In genomic region chr15:68028137-68028771, GRCh38 we compare ENCODE assay signal across 15 cellular contexts. TPM values are rescaled to one million over a fixed set of nuclear protein-coding genes. Genes with fewer than 3 reads are reported as not detected.
DNase-seq lines count a peak whose midpoint lies in the region; TF ChIP-seq lines count a peak whose summit lies in the region.
"Had no signal": no experiment of that assay in that cellular context is flagged by ENCODE, and none has a peak within 500 bp of the region (broad histone marks: within the 10 kb centered on the region; RNA-seq: fewer than 3 reads in every experiment).

No MANE protein-coding gene starts in this region.

- no peaks in the 10 kb centered on the region for H3K4me1 ChIP-seq in Karpas-422 (ENCODE audit: low read length)
- H3K4me1 ChIP-seq: BE2C had no signal

- no peak overlapping the region for H3K27ac Mint-ChIP-seq in HFFc6
- no peak overlapping the region for H3K27ac Mint-ChIP-seq in osteocyte (ENCODE audit: unreplicated experiment)
- H3K27ac Mint-ChIP-seq: CD4-positive, alpha-beta T cell; T-cell had no signal

- TF ChIP-seq CTCF in HFFc6 (IDR thresholded peaks at IDR 0.05) (no peak), osteocyte (IDR thresholded peaks at IDR 0.05) (no peak)

- H3K4me1 Mint-ChIP-seq in HFFc6 (ENCODE audit: low read depth) (no peaks in the 10 kb centered on the region; the same call in 1 of the 2 replicates), osteocyte (ENCODE audit: unreplicated experiment) (no peaks in the 10 kb centered on the region)
- H3K4me1 Mint-ChIP-seq: T-cell had no signal

- no peak overlapping the region for H3K4me2 ChIP-seq in Karpas-422 (ENCODE audit: low read depth, low read length, poor library complexity, severe bottlenecking)

- H3K36me3 Mint-ChIP-seq in HFFc6 (ENCODE audit: low read depth) (no peaks in the 10 kb centered on the region; the same call in 1 of the 2 replicates), osteocyte (ENCODE audit: unreplicated experiment) (no peaks in the 10 kb centered on the region)
- H3K36me3 Mint-ChIP-seq: T-cell had no signal

- H3K27ac ChIP-seq in Karpas-422 (ENCODE audit: low read length) = no peak overlapping the region

- H3K27me3 ChIP-seq in Karpas-422 (ENCODE audit: low read length) = no peaks in the 10 kb centered on the region
- H3K27me3 ChIP-seq: BE2C had no signal

- no peaks in the 10 kb centered on the region for H3K9me2 ChIP-seq in Karpas-422 (replicated peaks; ENCODE audit: insufficient read depth, low read length)

- H4K20me1 ChIP-seq in Karpas-422 (ENCODE audit: insufficient read depth, low read depth, low read length) = no peaks in the 10 kb centered on the region

- no peaks in the 10 kb centered on the region for H3K79me2 ChIP-seq in Karpas-422 (ENCODE audit: low read length)

- H3K36me3 ChIP-seq in Karpas-422 (ENCODE audit: insufficient read depth, low read length) = no peaks in the 10 kb centered on the region
- H3K36me3 ChIP-seq: BE2C had no signal

- no peak overlapping the region for H3K9ac ChIP-seq in Karpas-422 (ENCODE audit: low read length)

- H3K4me3 ChIP-seq in Karpas-422 (ENCODE audit: low read length) = no peak overlapping the region

- no peaks in the 10 kb centered on the region for H3K9me3 ChIP-seq in Karpas-422 (ENCODE audit: low read length)
- H3K9me3 ChIP-seq: BE2C had no signal

- peaks cover 24% of the 10 kb centered on the region for H3K27me3 Mint-ChIP-seq in HFFc6 (ENCODE audit: insufficient read depth)
- H3K27me3 Mint-ChIP-seq in osteocyte (ENCODE audit: unreplicated experiment) = peaks cover 11% of the 10 kb centered on the region

- H3K4me3 Mint-ChIP-seq in HFFc6 (no peak overlapping the region), osteocyte (ENCODE audit: unreplicated experiment) (no peak overlapping the region)
- H3K4me3 Mint-ChIP-seq: CD4-positive, alpha-beta T cell; T-cell had no signal

- H3K9me3 Mint-ChIP-seq in HFFc6 = no peaks in the 10 kb centered on the region
- H3K9me3 Mint-ChIP-seq in osteocyte (ENCODE audit: unreplicated experiment) = no peaks in the 10 kb centered on the region
- H3K9me3 Mint-ChIP-seq: CD4-positive, alpha-beta T cell; T-cell had no signal

- no peak overlapping the region for H2AFZ ChIP-seq in Karpas-422 (ENCODE audit: low read length)

- peak; percentile 62 for DNase-seq in EH (ENCODE audit: low read depth)
- peak; percentile 19 for DNase-seq in HFFc6
- DNase-seq in astrocyte of the hippocampus (ENCODE audit: low read depth, low spot score) = peak; percentile 10
- DNase-seq in osteocyte (ENCODE audit: extremely low spot score, unreplicated experiment) = peak; percentile 5
- no peak for DNase-seq in Karpas-422
- no peak for DNase-seq in NCI-H146 (lab: John Stamatoyannopoulos, UW)
- DNase-seq in pons (ENCODE audit: low spot score) = no peak
- no peak for DNase-seq in NCI-H82 (lab: John Stamatoyannopoulos, UW)
- DNase-seq: BE2C; CD4-positive, alpha-beta T cell; NCI-H1105; NCI-H1694 treated with DMSO at 0.1 percent for 48 hours; NK-92 treated with Interleukin-12 subunit alpha and Interleukin-12 subunit beta, amount 100 ng/mL, for 24 hours; OCI-M1; T-cell had no signal

RNA-seq across cellular contexts. Expression of gene PIAS1, which starts 25.9 kb away (rescaled TPM):
- total RNA-seq in HFFc6 (2021; fragmentation: NEBNext Ultra II Directional; extraction: Animal tissue kit (Norgen Biotek cat#: 25700)) = 10 to 100 TPM; 23.7 to 31.8 (median 27.6) TPM
- total RNA-seq in osteocyte = 38.0 and 40.6 TPM in 2 replicates
- 33.2 and 106 TPM in 2 replicates for total RNA-seq in Karpas-422 (2014; rRNA removed; shearing (Covaris generic); ENCODE audit: low replicate concordance)

Comparison
In these comparisons a context has a peak if more than half of its experiments do, and no peak if none do; other contexts are left out.
1. DNase-seq: peak in EH (single experiment), HFFc6 (single experiment), astrocyte of the hippocampus (single experiment) and osteocyte (single experiment); none in Karpas-422 (single experiment), NCI-H146 (single experiment), pons (single experiment) and NCI-H82 (single experiment).